30 cellular contexts compared by ENCODE assay signal in genomic region chr5:6424700-6425099, GRCh38. TPM values are rescaled to one million over a fixed set of nuclear protein-coding genes. Genes with fewer than 3 reads are reported as not detected.
"Had no signal": no experiment of that assay in that cellular context is flagged by ENCODE, and none has a peak within 500 bp of the region (broad histone marks: within the 10 kb centered on the region; RNA-seq: fewer than 3 reads in every experiment).

No MANE protein-coding gene starts in this region.

- H3K9me3 ChIP-seq: heart right ventricle, lower lobe of right lung, neutrophil, right atrium auricular region, right lobe of liver, tibial nerve, upper lobe of left lung had no signal

- H3K4me2 ChIP-seq: neural progenitor cell, smooth muscle cell had no signal

- H3K27me3 ChIP-seq: right atrium auricular region, right lobe of liver, tibial nerve, upper lobe of left lung had no signal

- H3K9ac ChIP-seq: neural progenitor cell, parathyroid adenoma had no signal

- DNase-seq: heart right ventricle; hippocampal formation; kidney glomerular epithelial cell; left cardiac atrium; lower lobe of right lung; mammary epithelial cell; mesenchymal stem cell; naive thymus-derived CD8-positive, alpha-beta T cell; occipital lobe; right lobe of liver; stimulated activated CD4-positive, alpha-beta T cell treated with anti-CD3 and anti-CD28 coated beads, Interleukin-1b, Interleukin-23, amount 100 ng/mL, for 48 hours; stimulated activated CD4-positive, alpha-beta T cell treated with anti-CD3 and anti-CD28 coated beads, Interleukin-2, amount 100 ng/mL, for 48 hours; stimulated activated CD4-positive, alpha-beta T cell treated with anti-CD3 and anti-CD28 coated beads, Interleukin-4, amount 100 ng/mL, for 4 hours; stimulated activated CD8-positive, alpha-beta memory T cell treated with anti-CD3 and anti-CD28 coated beads, Interleukin-4, amount 100 ng/mL, for 48 hours; stimulated activated naive CD4-positive, alpha-beta T cell treated with Interleukin-2 at 50 U/mL for 16 hours; stimulated activated naive CD8-positive, alpha-beta T cell treated with anti-CD3 and anti-CD28 coated beads, Interleukin-15, amount 100 ng/mL, for 72 hours; substantia nigra; upper lobe of left lung had no signal

- H3K27ac Mint-ChIP-seq: nephron; neural progenitor cell; stimulated activated memory B cell treated with anti-CD40 and anti-IgM and Interleukin-4, amounts not matched to agents 10 μg/mL and 1 μg/mL and 100 μg/mL, for 72 hours; stimulated activated naive CD8-positive, alpha-beta T cell treated with anti-CD3 and anti-CD28 coated beads, Interleukin-15, amount 100 ng/mL, for 72 hours had no signal

- H3K36me3 ChIP-seq: heart right ventricle, lower lobe of right lung, neural progenitor cell, neutrophil, right atrium auricular region, right lobe of liver, tibial nerve, upper lobe of left lung had no signal

- H2AFZ ChIP-seq: neural progenitor cell, parathyroid adenoma had no signal

- H3K4me1 ChIP-seq: lower lobe of right lung, neural progenitor cell, parathyroid adenoma, right atrium auricular region, right lobe of liver, tibial nerve, upper lobe of left lung had no signal

- FAIRE-seq: keratinocyte had no signal

- H3K36me3 Mint-ChIP-seq: naive thymus-derived CD8-positive, alpha-beta T cell; neural progenitor cell; stimulated activated memory B cell treated with anti-CD40 and anti-IgM and Interleukin-4, amounts not matched to agents 10 μg/mL and 1 μg/mL and 100 μg/mL, for 72 hours had no signal

- H3K4me3 Mint-ChIP-seq: naive thymus-derived CD8-positive, alpha-beta T cell; nephron; neural progenitor cell; stimulated activated memory B cell treated with anti-CD40 and anti-IgM and Interleukin-4, amounts not matched to agents 10 μg/mL and 1 μg/mL and 100 μg/mL, for 72 hours; stimulated activated naive CD8-positive, alpha-beta T cell treated with anti-CD3 and anti-CD28 coated beads, Interleukin-15, amount 100 ng/mL, for 72 hours had no signal

- H3K79me2 ChIP-seq: parathyroid adenoma had no signal

- H3K4me1 Mint-ChIP-seq: naive thymus-derived CD8-positive, alpha-beta T cell; stimulated activated naive CD8-positive, alpha-beta T cell treated with anti-CD3 and anti-CD28 coated beads, Interleukin-15, amount 100 ng/mL, for 72 hours had no signal

- ATAC-seq: left cardiac atrium; left lobe of liver; naive thymus-derived CD8-positive, alpha-beta T cell had no signal

- H3K27ac ChIP-seq: heart right ventricle, lower lobe of right lung, neural progenitor cell, neutrophil, parathyroid adenoma, right atrium auricular region, right lobe of liver, tibial nerve, upper lobe of left lung had no signal

- H3K4me3 ChIP-seq: heart right ventricle, lower lobe of right lung, neural progenitor cell, right atrium auricular region, right lobe of liver, smooth muscle cell, tibial nerve, upper lobe of left lung had no signal

RNA-seq across cellular contexts. Expression of gene UBE2QL1, which starts 24.0 kb away (rescaled TPM):
- total RNA-seq: lower lobe of right lung; naive thymus-derived CD8-positive, alpha-beta T cell; osteocyte; renal cortical epithelial cell had no signal
- polyA plus RNA-seq: keratinocyte; naive thymus-derived CD8-positive, alpha-beta T cell had no signal
